25 cellular contexts compared by ENCODE assay signal in genomic region chr1:41647202-41648135, GRCh38.
DNase-seq lines count a peak whose midpoint lies in the region; ATAC-seq and TF ChIP-seq lines count a peak whose summit lies in the region.
"Had no signal": no experiment of that assay in that cellular context is flagged by ENCODE, and none has a peak within 500 bp of the region (broad histone marks: within the 10 kb centered on the region; RNA-seq: fewer than 3 reads in every experiment).

No MANE protein-coding gene starts in this region.

- no peak overlapping the region for H3K4me3 ChIP-seq in DND-41 (ENCODE audit: low read depth in 1 of 2, low read length in 2 of 2)
- H3K4me3 ChIP-seq: cardiac muscle cell, colonic mucosa, ovary had no signal

- H3K27me3 Mint-ChIP-seq in activated naive CD8-positive, alpha-beta T cell = no peaks in the 10 kb centered on the region
- no peaks in the 10 kb centered on the region for H3K27me3 Mint-ChIP-seq in MCF 10A (ENCODE audit: insufficient read depth, unreplicated experiment)
- H3K27me3 Mint-ChIP-seq: activated CD8-positive, alpha-beta memory T cell treated with anti-CD3 and anti-CD28 coated beads, Interleukin-2, amount 10 ng/mL, durations not matched to agents 7 days and 5 days; stimulated activated naive CD8-positive, alpha-beta T cell treated with anti-CD3 and anti-CD28 coated beads, Interleukin-15, amount 100 ng/mL, for 72 hours had no signal

- no peak overlapping the region for H3K4me2 ChIP-seq in DND-41 (ENCODE audit: insufficient read depth, low read length)

- peaks cover 69% of the 10 kb centered on the region for H3K36me3 ChIP-seq in DND-41 (ENCODE audit: insufficient read depth, low read length)
- H3K36me3 ChIP-seq: cardiac muscle cell, colonic mucosa, ovary had no signal

- peaks cover 85% of the 10 kb centered on the region for H4K20me1 ChIP-seq in DND-41 (ENCODE audit: insufficient read depth, low read length)

- H3K27ac ChIP-seq in DND-41 (ENCODE audit: low read length) = peak overlapping the region; percentile 77
- H3K27ac ChIP-seq: cardiac muscle cell, colonic mucosa, ovary had no signal

- POLR2A ChIA-PET in MCF 10A (lab: Yijun Ruan, JAX) = no interaction called here

- CTCF ChIA-PET in MCF 10A (lab: Yijun Ruan, JAX) = no interaction called here

- DNase-seq in activated T-cell treated with anti-CD3 and anti-CD28 coated beads, Interleukin-2, amount 50 U/mL, for 1 hour = peak; percentile 8
- DNase-seq in activated T-cell treated with anti-CD3 and anti-CD28 coated beads for 4 hours (no peak), DND-41 (no peak), occipital lobe (lab: John Stamatoyannopoulos, UW) (no peak), superior temporal gyrus (ENCODE audit: extremely low spot score) (no peak), MCF 10A (ENCODE audit: unreplicated experiment) (no peak)
- DNase-seq in stimulated activated CD8-positive, alpha-beta memory T cell treated with anti-CD3 and anti-CD28 coated beads, Interleukin-4, amount 100 ng/mL, for 48 hours = peak; percentile 22
- DNase-seq: activated CD4-positive, alpha-beta T cell treated with anti-CD3 and anti-CD28 coated beads for 4 hours; activated CD8-positive, alpha-beta memory T cell treated with anti-CD3 and anti-CD28 coated beads, Interleukin-2, amount 10 ng/mL, durations not matched to agents 7 days and 5 days; colonic mucosa; effector memory CD4-positive, alpha-beta T cell; immature natural killer cell; mesenchymal stem cell; NCI-H1436 treated with DMSO at 0.1 percent for 48 hours; NCI-H2081 treated with DMSO at 0.1 percent for 48 hours; NCI-H2227 treated with DMSO at 0.1 percent for 48 hours; NCI-H526 treated with DMSO at 0.1 percent for 48 hours; NK-92 treated with Interleukin-12 subunit alpha and Interleukin-12 subunit beta, amount 100 ng/mL, for 24 hours; ovary; PC-3; T-helper 9 cell had no signal

- no peak for ATAC-seq in DND-41 (ENCODE audit: insufficient read depth, low read depth)
- ATAC-seq: activated CD8-positive, alpha-beta memory T cell treated with anti-CD3 and anti-CD28 coated beads, Interleukin-2, amount 10 ng/mL, durations not matched to agents 7 days and 5 days; left lobe of liver; PC-3; stimulated activated naive CD8-positive, alpha-beta T cell treated with anti-CD3 and anti-CD28 coated beads, Interleukin-15, amount 100 ng/mL, for 72 hours had no signal

- no peak overlapping the region for H2AFZ ChIP-seq in DND-41 (ENCODE audit: low read depth, low read length)

- H3K4me1 ChIP-seq in DND-41 (ENCODE audit: insufficient read depth, low read length) = peaks cover 65% of the 10 kb centered on the region
- H3K4me1 ChIP-seq: colonic mucosa had no signal

- BruUV-seq in MCF 10A (replicated peaks; lab: Mats Ljungman, UMichigan) = no TSS peak

- peaks cover 100% of the 10 kb centered on the region for H3K79me2 ChIP-seq in DND-41 (ENCODE audit: insufficient read depth, low read length)

- H3K27ac Mint-ChIP-seq in activated naive CD8-positive, alpha-beta T cell = peak overlapping the region; percentile 61
- H3K27ac Mint-ChIP-seq in MCF 10A (ENCODE audit: low read depth, unreplicated experiment) = no peak overlapping the region
- H3K27ac Mint-ChIP-seq: activated CD8-positive, alpha-beta memory T cell treated with anti-CD3 and anti-CD28 coated beads, Interleukin-2, amount 10 ng/mL, durations not matched to agents 7 days and 5 days had no signal

- TF ChIP-seq CTCF in DND-41 (IDR thresholded peaks at IDR 0.05; ENCODE audit: borderline replicate concordance, extremely low read depth, low read length, poor library complexity, severe bottlenecking) (no peak), MCF 10A (IDR thresholded peaks at IDR 0.05; ENCODE audit: unreplicated experiment) (no peak)

- intact Hi-C loops in MCF 10A (cut with micrococcal nuclease) = no loop called here

- H3K9me3 Mint-ChIP-seq in activated naive CD8-positive, alpha-beta T cell (ENCODE audit: low read depth) = no peaks in the 10 kb centered on the region
- H3K9me3 Mint-ChIP-seq in MCF 10A (ENCODE audit: unreplicated experiment) = no peaks in the 10 kb centered on the region
- H3K9me3 Mint-ChIP-seq: immature natural killer cell; stimulated activated naive CD8-positive, alpha-beta T cell treated with anti-CD3 and anti-CD28 coated beads, Interleukin-15, amount 100 ng/mL, for 72 hours had no signal

- H3K4me3 Mint-ChIP-seq in activated naive CD8-positive, alpha-beta T cell = no peak overlapping the region
- no peak overlapping the region for H3K4me3 Mint-ChIP-seq in MCF 10A (ENCODE audit: unreplicated experiment)
- H3K4me3 Mint-ChIP-seq: activated CD8-positive, alpha-beta memory T cell treated with anti-CD3 and anti-CD28 coated beads, Interleukin-2, amount 10 ng/mL, durations not matched to agents 7 days and 5 days; immature natural killer cell; stimulated activated naive CD8-positive, alpha-beta T cell treated with anti-CD3 and anti-CD28 coated beads, Interleukin-15, amount 100 ng/mL, for 72 hours had no signal

- H3K4me1 Mint-ChIP-seq in activated naive CD8-positive, alpha-beta T cell (ENCODE audit: low read depth) = peaks cover 48% of the 10 kb centered on the region
- H3K4me1 Mint-ChIP-seq in MCF 10A (ENCODE audit: insufficient read depth, unreplicated experiment) = peaks cover 5% of the 10 kb centered on the region

- no peaks in the 10 kb centered on the region for H3K27me3 ChIP-seq in DND-41 (ENCODE audit: insufficient read depth, low read length, poor library complexity)
- H3K27me3 ChIP-seq: cardiac muscle cell, colonic mucosa, ovary had no signal

- peak overlapping the region; percentile 8; the same call in 1 of the 2 replicates for H3K9ac ChIP-seq in DND-41 (ENCODE audit: low read depth, low read length)

- H3K9me3 ChIP-seq in DND-41 (ENCODE audit: insufficient read depth, low read length, severe bottlenecking) = no peaks in the 10 kb centered on the region
- H3K9me3 ChIP-seq: colonic mucosa, ovary had no signal

- peaks cover 17% of the 10 kb centered on the region for H3K36me3 Mint-ChIP-seq in activated naive CD8-positive, alpha-beta T cell
- no peaks in the 10 kb centered on the region for H3K36me3 Mint-ChIP-seq in MCF 10A (ENCODE audit: insufficient read depth, unreplicated experiment)
- H3K36me3 Mint-ChIP-seq: immature natural killer cell had no signal

Comparison
In these comparisons a context has a peak if more than half of its experiments do, and no peak if none do; other contexts are left out.
1. DNase-seq: peak in activated T-cell treated with anti-CD3 and anti-CD28 coated beads, Interleukin-2, amount 50 U/mL, for 1 hour (single experiment) and stimulated activated CD8-positive, alpha-beta memory T cell treated with anti-CD3 and anti-CD28 coated beads, Interleukin-4, amount 100 ng/mL, for 48 hours (single experiment); none in activated T-cell treated with anti-CD3 and anti-CD28 coated beads for 4 hours (single experiment), DND-41 (single experiment), occipital lobe (single experiment), superior temporal gyrus (single experiment) and MCF 10A (single experiment).